In the genomic region with DNA sequence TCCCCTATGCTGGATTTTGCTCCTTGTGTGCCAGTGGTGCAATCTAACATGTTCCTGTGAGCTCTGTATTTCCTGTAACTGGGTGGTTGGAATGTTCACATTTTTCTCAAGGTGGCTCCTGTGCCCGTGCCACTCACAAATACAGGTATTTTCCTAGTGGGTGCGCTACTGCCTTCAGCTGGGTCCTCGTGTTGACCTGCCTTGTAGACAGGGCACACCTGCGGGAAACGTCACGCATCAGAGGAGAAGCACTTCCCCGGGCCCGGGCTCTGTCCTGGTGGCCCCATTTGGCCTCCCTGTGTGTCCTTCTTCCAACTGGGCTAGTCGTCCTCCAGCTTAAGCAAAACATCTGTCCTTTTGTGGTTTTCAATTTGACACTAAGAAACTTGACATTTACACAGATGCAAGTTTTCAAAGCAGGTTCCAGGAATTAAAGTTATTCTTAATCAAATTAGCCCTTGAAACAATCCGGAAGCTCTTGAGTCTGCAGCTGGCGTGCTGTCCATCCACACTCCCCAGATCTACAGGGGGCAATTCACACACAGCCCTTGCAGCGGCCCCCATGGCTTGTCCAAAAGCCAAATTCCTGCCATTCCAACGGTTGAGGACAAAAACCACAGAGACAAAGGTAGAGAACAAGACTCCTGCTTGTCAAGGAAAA, we compare ENCODE assay signal across 11 cellular contexts.
DNase-seq lines count a peak whose midpoint lies in the region; ATAC-seq and TF ChIP-seq lines count a peak whose summit lies in the region.
"Had no signal": no experiment of that assay in that cellular context is flagged by ENCODE, and none has a peak within 500 bp of the region (broad histone marks: within the 10 kb centered on the region; RNA-seq: fewer than 3 reads in every experiment).

No MANE protein-coding gene starts in this region.

- H3K4me3 Mint-ChIP-seq in MCF 10A (ENCODE audit: unreplicated experiment) = no peak overlapping the region
- no peak overlapping the region for H3K4me3 Mint-ChIP-seq in mesothelial cell of epicardium

- no peak overlapping the region for H3K4me3 ChIP-seq in esophagus muscularis mucosa
- H3K4me3 ChIP-seq: SK-N-MC had no signal

- peaks cover 0 to 3% (median 0%) of the 10 kb centered on the region in 4 donors for H3K27me3 ChIP-seq in esophagus muscularis mucosa

- BruUV-seq in MCF 10A (replicated peaks; lab: Mats Ljungman, UMichigan) = no TSS peak

- no peaks in the 10 kb centered on the region for H3K36me3 ChIP-seq in esophagus muscularis mucosa

- CTCF ChIA-PET in MCF 10A (lab: Yijun Ruan, JAX) = interaction anchor here (0.6 to 1.7 kb wide), 9 partner anchors 9 to 1901 kb away, joined by 3 to 8 read pairs (median 3); no protein-coding TSS in a partner anchor

- intact Hi-C loops in MCF 10A (cut with micrococcal nuclease) (no loop called here), esophagus muscularis mucosa (cut with DNase I) (no loop called here)

- ATAC-seq in GM21528 (IDR thresholded peaks at IDR 0.05; ENCODE audit: low FRiP score, unreplicated experiment) = no peak

- H3K4me1 Mint-ChIP-seq in MCF 10A (ENCODE audit: insufficient read depth, unreplicated experiment) = peaks cover 20% of the 10 kb centered on the region
- H3K4me1 Mint-ChIP-seq in mesothelial cell of epicardium = peaks cover 74% of the 10 kb centered on the region

- no peaks in the 10 kb centered on the region for H3K27me3 Mint-ChIP-seq in MCF 10A (ENCODE audit: insufficient read depth, unreplicated experiment)
- peaks cover 22% of the 10 kb centered on the region for H3K27me3 Mint-ChIP-seq in mesothelial cell of epicardium (ENCODE audit: low read depth)

- no peaks in the 10 kb centered on the region for H3K9me3 Mint-ChIP-seq in MCF 10A (ENCODE audit: unreplicated experiment)
- no peaks in the 10 kb centered on the region for H3K9me3 Mint-ChIP-seq in mesothelial cell of epicardium

- TF ChIP-seq CTCF in MCF 10A (IDR thresholded peaks at IDR 0.05; ENCODE audit: unreplicated experiment) (no peak), mesothelial cell of epicardium (IDR thresholded peaks at IDR 0.05; ENCODE audit: unreplicated experiment) (no peak), esophagus muscularis mucosa (IDR thresholded peaks at IDR 0.05) (no peak)

- DNase-seq in DMS53 treated with DMSO at 0.1 percent for 48 hours (lab: John Stamatoyannopoulos, UW; ENCODE audit: unreplicated experiment) (peak; percentile 37), LoVo (ENCODE audit: low spot score) (peak; percentile 24), MCF 10A (ENCODE audit: unreplicated experiment) (no peak), mesothelial cell of epicardium (ENCODE audit: low spot score in 2 of 2, unreplicated experiment in 2 of 2) (no peak), esophagus muscularis mucosa (ENCODE audit: extremely low spot score) (no peak), NCI-H1092 (lab: John Stamatoyannopoulos, UW) (no peak), DMS153 (lab: John Stamatoyannopoulos, UW) (no peak)
- DNase-seq: Caco-2, NCI-H1048 had no signal

- no peak for TF ChIP-seq POLR2A in esophagus muscularis mucosa (IDR thresholded peaks at IDR 0.05; ENCODE audit: low read depth)

- no peaks in the 10 kb centered on the region for H3K9me3 ChIP-seq in esophagus muscularis mucosa
- H3K9me3 ChIP-seq: Caco-2 had no signal

- WGBS in esophagus muscularis mucosa = 76% methylated on average over 7 of the region's 13 CpGs

- POLR2A ChIA-PET in MCF 10A (lab: Yijun Ruan, JAX) = interaction anchor here (0.6 to 1.0 kb wide), 2 partner anchors 10 to 263 kb away, joined by 3 to 4 read pairs; no protein-coding TSS in a partner anchor

- H3K4me1 ChIP-seq in esophagus muscularis mucosa = peaks cover 0 to 9% (median 0%) of the 10 kb centered on the region in 4 donors
- H3K4me1 ChIP-seq: Caco-2 had no signal

- H3K36me3 Mint-ChIP-seq in MCF 10A (ENCODE audit: insufficient read depth, unreplicated experiment) (peaks cover 6% of the 10 kb centered on the region), mesothelial cell of epicardium (no peaks in the 10 kb centered on the region)

- no peak for TF ChIP-seq EP300 in esophagus muscularis mucosa (IDR thresholded peaks at IDR 0.05)

- peak overlapping the region; percentile 31 for H3K27ac Mint-ChIP-seq in MCF 10A (ENCODE audit: low read depth, unreplicated experiment)
- peak overlapping the region; percentile 5 for H3K27ac Mint-ChIP-seq in mesothelial cell of epicardium

- H3K27ac ChIP-seq in esophagus muscularis mucosa (replicated peaks in 1 of 4) = no peak overlapping the region
- H3K27ac ChIP-seq: SK-N-MC had no signal

Comparison
In these comparisons a context has a peak if more than half of its experiments do, and no peak if none do; other contexts are left out.
1. DNase-seq: peak in DMS53 treated with DMSO at 0.1 percent for 48 hours (single experiment) and LoVo (single experiment); none in MCF 10A (single experiment), mesothelial cell of epicardium (0 of 2), esophagus muscularis mucosa (single experiment), NCI-H1092 (single experiment) and DMS153 (single experiment).